ENCODE assay signal across 1 cellular context in the genomic region with DNA sequence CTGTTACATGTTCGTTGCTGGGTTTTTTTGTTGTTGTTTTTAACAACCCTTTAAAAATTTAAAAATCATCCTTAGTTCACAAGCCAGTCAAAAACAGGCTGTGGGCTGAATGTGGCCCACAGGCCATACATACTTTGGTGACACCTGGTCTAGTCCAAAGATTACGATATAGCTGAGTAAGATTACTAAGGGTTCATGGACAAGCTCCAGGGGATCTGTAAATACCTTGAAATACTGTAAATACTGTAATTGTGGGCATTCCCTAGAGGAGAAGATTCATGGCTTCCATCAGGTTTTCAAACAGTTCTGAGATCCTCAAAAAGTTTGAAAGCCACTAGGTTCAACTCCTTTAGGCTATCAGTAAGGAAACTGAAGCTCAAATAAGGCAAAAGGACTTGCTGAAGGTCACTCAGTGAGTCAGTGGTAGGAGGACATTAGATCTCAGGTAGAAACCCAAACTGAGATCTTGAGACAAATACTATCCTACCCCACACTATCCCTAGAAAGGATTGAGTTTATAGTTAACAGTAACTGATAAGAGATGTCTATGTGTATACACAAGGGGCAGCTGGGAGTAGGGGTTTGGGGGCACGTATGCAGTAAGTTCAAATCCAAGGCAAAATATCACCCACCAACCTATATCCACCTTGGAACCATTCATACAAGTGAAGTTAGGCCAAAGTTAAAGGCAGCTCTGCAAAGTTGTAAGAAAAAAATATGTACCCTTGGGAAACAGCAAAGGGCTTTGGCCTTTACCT.
TF ChIP-seq lines count a peak whose summit lies in the region.

No MANE protein-coding gene starts in this region.

TF ChIP-seq in IMR-90, 13 proteins besides CTCF, POLR2A, EP300 and RAD21:
- TF ChIP-seq CHD1 (IDR thresholded peaks at IDR 0.05; ENCODE audit: low read depth, low read length) (no peak), BHLHE40 (IDR thresholded peaks at IDR 0.05; ENCODE audit: low read depth, low read length) (no peak), RCOR1 (IDR thresholded peaks at IDR 0.05; ENCODE audit: insufficient replicate concordance, low read length) (no peak), MAZ (IDR thresholded peaks at IDR 0.05; ENCODE audit: borderline replicate concordance, low read depth, low read length) (no peak), MXI1 (IDR thresholded peaks at IDR 0.05; ENCODE audit: borderline replicate concordance, low read depth, low read length) (no peak), CEBPB (IDR thresholded peaks at IDR 0.05; ENCODE audit: low read depth, low read length) (no peak), NFE2L2 (IDR thresholded peaks at IDR 0.05; ENCODE audit: low read depth, low read length) (no peak), SMC3 (IDR thresholded peaks at IDR 0.05; ENCODE audit: low read depth, low read length) (no peak)
- TF ChIP-seq, protein P1, sequence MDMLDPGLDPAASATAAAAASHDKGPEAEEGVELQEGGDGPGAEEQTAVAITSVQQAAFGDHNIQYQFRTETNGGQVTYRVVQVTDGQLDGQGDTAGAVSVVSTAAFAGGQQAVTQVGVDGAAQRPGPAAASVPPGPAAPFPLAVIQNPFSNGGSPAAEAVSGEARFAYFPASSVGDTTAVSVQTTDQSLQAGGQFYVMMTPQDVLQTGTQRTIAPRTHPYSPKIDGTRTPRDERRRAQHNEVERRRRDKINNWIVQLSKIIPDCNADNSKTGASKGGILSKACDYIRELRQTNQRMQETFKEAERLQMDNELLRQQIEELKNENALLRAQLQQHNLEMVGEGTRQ (IDR thresholded peaks at IDR 0.05; ENCODE audit: low read depth, low read length): no peak
- TF ChIP-seq, protein P2, sequence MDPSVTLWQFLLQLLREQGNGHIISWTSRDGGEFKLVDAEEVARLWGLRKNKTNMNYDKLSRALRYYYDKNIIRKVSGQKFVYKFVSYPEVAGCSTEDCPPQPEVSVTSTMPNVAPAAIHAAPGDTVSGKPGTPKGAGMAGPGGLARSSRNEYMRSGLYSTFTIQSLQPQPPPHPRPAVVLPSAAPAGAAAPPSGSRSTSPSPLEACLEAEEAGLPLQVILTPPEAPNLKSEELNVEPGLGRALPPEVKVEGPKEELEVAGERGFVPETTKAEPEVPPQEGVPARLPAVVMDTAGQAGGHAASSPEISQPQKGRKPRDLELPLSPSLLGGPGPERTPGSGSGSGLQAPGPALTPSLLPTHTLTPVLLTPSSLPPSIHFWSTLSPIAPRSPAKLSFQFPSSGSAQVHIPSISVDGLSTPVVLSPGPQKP (IDR thresholded peaks at IDR 0.05; ENCODE audit: borderline replicate concordance, low read depth, low read length): no peak
